In the genomic region with DNA sequence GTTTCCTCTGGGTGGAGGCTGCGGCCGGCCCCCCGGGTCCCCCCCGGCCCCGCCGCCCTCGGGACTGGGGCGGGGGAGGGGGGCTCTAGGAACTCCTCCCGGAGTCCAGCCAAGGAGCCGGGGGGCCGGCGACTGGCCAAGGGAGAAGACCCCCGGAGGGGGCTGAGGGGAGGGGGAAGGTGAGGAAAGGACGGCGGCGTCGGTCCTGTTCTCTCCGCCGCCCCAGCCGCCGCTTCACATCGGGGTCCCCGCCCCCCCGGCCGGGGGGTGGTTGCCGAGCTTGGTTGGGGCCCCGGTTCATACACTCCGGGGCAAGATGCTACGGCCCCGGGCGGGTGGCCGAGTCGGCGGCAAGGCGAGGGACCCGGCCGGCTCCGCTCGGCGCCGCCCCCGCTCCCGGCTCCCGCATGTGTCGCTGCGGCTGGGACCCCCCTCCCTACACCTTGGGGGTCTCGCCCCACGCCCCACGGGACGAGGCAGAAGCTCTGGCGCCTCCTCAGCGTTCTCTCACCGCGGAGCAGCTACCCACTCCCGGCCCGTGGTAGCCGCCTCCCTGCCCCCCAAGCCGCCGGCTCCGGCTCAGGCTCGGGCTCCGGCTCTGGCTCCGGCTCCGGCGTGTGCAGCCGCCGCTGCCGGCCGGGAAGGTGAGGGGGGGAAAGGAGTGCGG, we compare ENCODE assay signal across 8 cellular contexts. TPM values are rescaled to one million over a fixed set of nuclear protein-coding genes. Genes with fewer than 3 reads are reported as not detected.
DNase-seq lines count a peak whose midpoint lies in the region; ATAC-seq and TF ChIP-seq lines count a peak whose summit lies in the region.

No MANE protein-coding gene starts in this region.

- H3K4me1 Mint-ChIP-seq in GM23338: peaks cover 28% of the 10 kb centered on the region
- H3K4me1 Mint-ChIP-seq in immature natural killer cell: peaks cover 64 to 84% of the 10 kb centered on the region in 2 donors
- peaks cover 78% of the 10 kb centered on the region for H3K4me1 Mint-ChIP-seq in stimulated activated naive CD8-positive, alpha-beta T cell treated with anti-CD3 and anti-CD28 coated beads, Interleukin-15, Interleukin-2, amounts not matched to agents 100 ng/mL and 50 ng/mL, for 24 hours (ENCODE audit: low read depth)

- H4K20me1 ChIP-seq in GM23338 (replicated peaks; ENCODE audit: insufficient read depth): peaks cover 35% of the 10 kb centered on the region
- no peaks in the 10 kb centered on the region for H4K20me1 ChIP-seq in MM.1S (ENCODE audit: insufficient read depth, low read length)

- peak overlapping the region; percentile 90 for H3K9ac ChIP-seq in MM.1S (ENCODE audit: low read length)

- H3K4me2 ChIP-seq in GM23338 (peak overlapping the region; percentile 96), MM.1S (ENCODE audit: low read depth, low read length) (peak overlapping the region; percentile 76; the same call in 1 of the 2 replicates)

- no peak for TF ChIP-seq CTCF in GM10266 (IDR thresholded peaks at IDR 0.05; ENCODE audit: control insufficient read depth, insufficient read depth, low read depth, missing control alignments)
- no peak for TF ChIP-seq CTCF in GM23338 (conservative IDR thresholded peaks at IDR 0.05; ENCODE audit: low read depth in 2 of 2)
- TF ChIP-seq CTCF in MM.1S (IDR thresholded peaks at IDR 0.05; ENCODE audit: low read length): no peak
- no peak for TF ChIP-seq CTCF in ascending aorta (IDR thresholded peaks at IDR 0.05)

- H3K27ac Mint-ChIP-seq in GM23338 (no peak overlapping the region), immature natural killer cell (peak overlapping the region; percentile 90 to 100 (median 97))
- H3K27ac Mint-ChIP-seq in stimulated activated naive CD8-positive, alpha-beta T cell treated with anti-CD3 and anti-CD28 coated beads, Interleukin-15, Interleukin-2, amounts not matched to agents 100 ng/mL and 50 ng/mL, for 24 hours: peak overlapping the region; percentile 97

- no peaks in the 10 kb centered on the region for H3F3A ChIP-seq in GM23338 (replicated peaks; ENCODE audit: low read depth)
- H3F3A ChIP-seq in MM.1S (ENCODE audit: insufficient read depth, low read length): peaks cover 27% of the 10 kb centered on the region

- no peak overlapping the region for H2AFZ ChIP-seq in GM23338
- H2AFZ ChIP-seq in MM.1S (ENCODE audit: low read length): peak overlapping the region; percentile 32

- H3K36me3 Mint-ChIP-seq in GM23338 (ENCODE audit: low read depth) (peaks cover 22% of the 10 kb centered on the region), immature natural killer cell (no peaks in the 10 kb centered on the region)
- H3K36me3 Mint-ChIP-seq in stimulated activated naive CD8-positive, alpha-beta T cell treated with anti-CD3 and anti-CD28 coated beads, Interleukin-15, Interleukin-2, amounts not matched to agents 100 ng/mL and 50 ng/mL, for 24 hours (ENCODE audit: low read depth): peaks cover 35% of the 10 kb centered on the region

- H3K9me3 ChIP-seq in MM.1S (replicated peaks; ENCODE audit: insufficient read depth, low read length) (no peaks in the 10 kb centered on the region), ascending aorta (no peaks in the 10 kb centered on the region)

- H3K4me1 ChIP-seq in GM23338 (ENCODE audit: insufficient read depth) (peaks cover 5% of the 10 kb centered on the region), MM.1S (ENCODE audit: low read length) (peaks cover 35% of the 10 kb centered on the region), ascending aorta (peaks cover 0 to 28% of the 10 kb centered on the region in 2 donors)

- H3K36me3 ChIP-seq in GM23338 (ENCODE audit: insufficient read depth) (no peaks in the 10 kb centered on the region; the same call in none of the 2 replicates), MM.1S (replicated peaks; ENCODE audit: insufficient read depth, low read length) (no peaks in the 10 kb centered on the region), ascending aorta (peaks cover 0 to 3% of the 10 kb centered on the region in 2 donors)

- H3K79me2 ChIP-seq in GM23338 (replicated peaks; ENCODE audit: insufficient read depth) (peaks cover 80% of the 10 kb centered on the region), MM.1S (ENCODE audit: low read length) (peaks cover 96% of the 10 kb centered on the region)

- H3K27me3 Mint-ChIP-seq in GM23338 (ENCODE audit: insufficient read depth, low read depth, poor library complexity): peaks cover 12% of the 10 kb centered on the region
- peaks cover 7 to 20% (median 9%) of the 10 kb centered on the region in 3 donors for H3K27me3 Mint-ChIP-seq in immature natural killer cell (ENCODE audit: low read depth in 3 of 3)
- H3K27me3 Mint-ChIP-seq in stimulated activated naive CD8-positive, alpha-beta T cell treated with anti-CD3 and anti-CD28 coated beads, Interleukin-15, Interleukin-2, amounts not matched to agents 100 ng/mL and 50 ng/mL, for 24 hours: no peaks in the 10 kb centered on the region

- intact Hi-C loops in ascending aorta (cut with DNase I): loop anchor here (5.0 kb wide), 1 partner anchor 1438 kb away; a partner anchor contains a TSS

- peak overlapping the region; percentile 93 for H3K4me3 ChIP-seq in GM23338
- H3K4me3 ChIP-seq in MM.1S (ENCODE audit: low read length): peak overlapping the region; percentile 94
- peak overlapping the region; percentile 58 to 97 for H3K4me3 ChIP-seq in ascending aorta

- H3K27me3 ChIP-seq in GM23338 (ENCODE audit: insufficient read depth): peaks cover 7% of the 10 kb centered on the region; the same call in 1 of the 2 replicates
- no peaks in the 10 kb centered on the region for H3K27me3 ChIP-seq in MM.1S (replicated peaks; ENCODE audit: insufficient read depth, low read length)
- no peaks in the 10 kb centered on the region for H3K27me3 ChIP-seq in ascending aorta

- DNase-seq in GM10266 (ENCODE audit: extremely low spot score) (peak; percentile 35), GM23338 (ENCODE audit: low spot score) (peak; percentile 39), MM.1S (peak; percentile 26), ascending aorta (ENCODE audit: low spot score in 2 of 2) (no peak), immature natural killer cell (peak in 2 of 3 donors; percentile 22 to 30), NCI-H1436 treated with DMSO at 0.1 percent for 48 hours (lab: John Stamatoyannopoulos, UW) (no peak), HCEC 1CT (no peak)

- peak; percentile 17 for ATAC-seq in GM23338

- no peaks in the 10 kb centered on the region for H3K9me2 ChIP-seq in GM23338 (ENCODE audit: insufficient read depth)
- no peaks in the 10 kb centered on the region for H3K9me2 ChIP-seq in MM.1S (replicated peaks; ENCODE audit: insufficient read depth, low read length)

- H3K4me3 Mint-ChIP-seq in GM23338 (peak overlapping the region; percentile 98), immature natural killer cell (peak overlapping the region; percentile 96 to 98 (median 97))
- peak overlapping the region; percentile 95 for H3K4me3 Mint-ChIP-seq in stimulated activated naive CD8-positive, alpha-beta T cell treated with anti-CD3 and anti-CD28 coated beads, Interleukin-15, Interleukin-2, amounts not matched to agents 100 ng/mL and 50 ng/mL, for 24 hours

- H3K27ac ChIP-seq in GM23338 (ENCODE audit: low read depth): 0 out of 2 replicates have a peak overlapping the region, but pooled peaks have one; percentile 18
- peak overlapping the region; percentile 97 for H3K27ac ChIP-seq in MM.1S (ENCODE audit: low read length)
- peak overlapping the region; percentile 92 to 94 for H3K27ac ChIP-seq in ascending aorta

- H3K9me3 Mint-ChIP-seq in GM23338 (peaks cover 12% of the 10 kb centered on the region; the same call in 2 of the 3 replicates), immature natural killer cell (no peaks in the 10 kb centered on the region)
- no peaks in the 10 kb centered on the region for H3K9me3 Mint-ChIP-seq in stimulated activated naive CD8-positive, alpha-beta T cell treated with anti-CD3 and anti-CD28 coated beads, Interleukin-15, Interleukin-2, amounts not matched to agents 100 ng/mL and 50 ng/mL, for 24 hours

TF ChIP-seq in GM23338, 12 proteins besides CTCF, POLR2A, EP300 and RAD21 (continues in another document):
- TF ChIP-seq ZNF114 (CRISPR knock-in tag; IDR thresholded peaks at IDR 0.05): no peak
- TF ChIP-seq JUNB (IDR thresholded peaks at IDR 0.05; ENCODE audit: unreplicated experiment): no peak
- no peak for TF ChIP-seq ZNF331 (CRISPR knock-in tag; IDR thresholded peaks at IDR 0.05; ENCODE audit: low read depth)

RNA-seq across cellular contexts. Expression of a gene that starts 0.5 kb away (rescaled TPM):
- total RNA-seq in GM23338 (2014; rRNA removed; shearing (Covaris generic)): 33.3 and 34.7 TPM in 2 replicates
- polyA plus RNA-seq in GM23338 (2016; fragmentation: Nextera tagmentation; extraction: Ambion mirVana): 22.0 and 25.8 TPM in 2 replicates
- total RNA-seq in ascending aorta: 128 TPM
- 10 to 100 TPM; 22.3 to 70.1 (median 59.4) TPM for polyA plus RNA-seq in immature natural killer cell

Comparison
In these comparisons a context has a peak if more than half of its experiments do, and no peak if none do; other contexts are left out.
1. DNase-seq: peak in GM10266 (single experiment), GM23338 (single experiment), MM.1S (single experiment) and immature natural killer cell (2 of 3); none in ascending aorta (0 of 2), NCI-H1436 treated with DMSO at 0.1 percent for 48 hours (single experiment) and HCEC 1CT (single experiment).
2. H3K27ac ChIP-seq: peak in every context shown above with its lines; median percentile 97 in MM.1S; 93 in ascending aorta; 18 in GM23338.
3. Peak in every context shown above with its lines, with median percentiles within 50 percentile points of each other: H3K4me3 ChIP-seq and H3K4me3 Mint-ChIP-seq.